In genomic region chr19:40219721-40220276, GRCh38 we compare ENCODE assay signal across 11 cellular contexts. TPM values are rescaled to one million over a fixed set of nuclear protein-coding genes. Genes with fewer than 3 reads are reported as not detected.
DNase-seq lines count a peak whose midpoint lies in the region; ATAC-seq, FAIRE-seq and TF ChIP-seq lines count a peak whose summit lies in the region.
"Had no signal": no experiment of that assay in that cellular context is flagged by ENCODE, and none has a peak within 500 bp of the region (broad histone marks: within the 10 kb centered on the region; RNA-seq: fewer than 3 reads in every experiment).

No MANE protein-coding gene starts in this region.

- WGBS in stomach, 5 donors, result 31 to 43% (median 36%) methylated on average over 8 of the region's 8 CpGs

- peaks cover 22 to 23% of the 10 kb centered on the region in 2 experiments for H3K27me3 ChIP-seq in endothelial cell of umbilical vein (ENCODE audit: control insufficient read depth in 2 of 2, insufficient read depth in 2 of 2, low read length in 2 of 2)
- peaks cover 51 to 67% (median 63%) of the 10 kb centered on the region in 3 donors for H3K27me3 ChIP-seq in gastrocnemius medialis
- H3K27me3 ChIP-seq in stomach, result peaks cover 18 to 95% (median 58%) of the 10 kb centered on the region in 3 donors

- FAIRE-seq in endothelial cell of umbilical vein (lab: Jason Lieb, UNC), result peak; percentile 87

- POLR2A ChIA-PET in activated CD8-positive, alpha-beta T cell treated with anti-CD3 and anti-CD28 coated beads for 36 hours (lab: Charles Lee), result interaction anchor here (0.6 to 1.5 kb wide), 2 partner anchors 11 to 399 kb away, joined by 3 read pairs; no protein-coding TSS in a partner anchor
- POLR2A ChIA-PET in activated CD8-positive, alpha-beta T cell treated with anti-CD3 and anti-CD28 coated beads, Interleukin-2, amount 10 ng/mL, durations not matched to agents 7 days and 5 days (lab: Charles Lee), result no interaction called here
- POLR2A ChIA-PET in endothelial cell of umbilical vein (lab: Charles Lee), result interaction anchor here (0.6 kb wide), 1 partner anchor 21 kb away, joined by 4 read pairs; no protein-coding TSS in a partner anchor

- H3K9me1 ChIP-seq in endothelial cell of umbilical vein (replicated peaks; ENCODE audit: control insufficient read depth, extremely low read depth, insufficient read depth, low read length), result no peaks in the 10 kb centered on the region

- CTCF ChIA-PET in activated CD8-positive, alpha-beta T cell treated with anti-CD3 and anti-CD28 coated beads for 36 hours (lab: Charles Lee), result interaction anchor here (0.6 to 2.7 kb wide), 5 partner anchors 12 to 246 kb away, joined by 3 to 17 read pairs (median 3); no protein-coding TSS in a partner anchor
- CTCF ChIA-PET in activated CD8-positive, alpha-beta T cell treated with anti-CD3 and anti-CD28 coated beads, Interleukin-2, amount 10 ng/mL, durations not matched to agents 7 days and 5 days (lab: Charles Lee), result no interaction called here
- CTCF ChIA-PET in endothelial cell of umbilical vein (lab: Charles Lee), result interaction anchor here (1.6 to 2.7 kb wide), 2 partner anchors 78 to 80 kb away, joined by 3 to 19 read pairs; no protein-coding TSS in a partner anchor

- H3K4me3 Mint-ChIP-seq in activated CD8-positive, alpha-beta T cell treated with anti-CD3 and anti-CD28 coated beads for 36 hours, result no peak overlapping the region
- no peak overlapping the region for H3K4me3 Mint-ChIP-seq in activated CD8-positive, alpha-beta T cell treated with anti-CD3 and anti-CD28 coated beads, Interleukin-2, amount 10 ng/mL, durations not matched to agents 7 days and 5 days
- H3K4me3 Mint-ChIP-seq in stimulated activated naive B cell treated with anti-CD40 and anti-IgM and Interleukin-4, amounts not matched to agents 10 μg/mL and 1 μg/mL and 100 μg/mL, for 72 hours, result no peak overlapping the region

- peak; percentile 31 for ATAC-seq in activated CD8-positive, alpha-beta T cell treated with anti-CD3 and anti-CD28 coated beads for 36 hours
- ATAC-seq in activated CD8-positive, alpha-beta T cell treated with anti-CD3 and anti-CD28 coated beads, Interleukin-2, amount 10 ng/mL, durations not matched to agents 7 days and 5 days, result no peak
- peak; percentile 15 to 33 for ATAC-seq in stimulated activated naive B cell treated with anti-CD40 and anti-IgM and Interleukin-4, amounts not matched to agents 10 μg/mL and 1 μg/mL and 100 μg/mL, for 72 hours (replicated peaks)
- ATAC-seq in gastrocnemius medialis (no peak), GM21360 (IDR thresholded peaks at IDR 0.05; ENCODE audit: unreplicated experiment) (no peak)

- H3K9me3 Mint-ChIP-seq in activated CD8-positive, alpha-beta T cell treated with anti-CD3 and anti-CD28 coated beads for 36 hours, result peaks cover 3% of the 10 kb centered on the region
- no peaks in the 10 kb centered on the region for H3K9me3 Mint-ChIP-seq in activated CD8-positive, alpha-beta T cell treated with anti-CD3 and anti-CD28 coated beads, Interleukin-2, amount 10 ng/mL, durations not matched to agents 7 days and 5 days (ENCODE audit: insufficient read depth)
- H3K9me3 Mint-ChIP-seq in stimulated activated naive B cell treated with anti-CD40 and anti-IgM and Interleukin-4, amounts not matched to agents 10 μg/mL and 1 μg/mL and 100 μg/mL, for 72 hours, result peaks cover 5 to 6% of the 10 kb centered on the region in 2 donors

- peaks cover 52% of the 10 kb centered on the region for H3K27me3 Mint-ChIP-seq in activated CD8-positive, alpha-beta T cell treated with anti-CD3 and anti-CD28 coated beads for 36 hours
- H3K27me3 Mint-ChIP-seq in activated CD8-positive, alpha-beta T cell treated with anti-CD3 and anti-CD28 coated beads, Interleukin-2, amount 10 ng/mL, durations not matched to agents 7 days and 5 days (ENCODE audit: low read depth), result peaks cover 46% of the 10 kb centered on the region
- H3K27me3 Mint-ChIP-seq in stimulated activated naive B cell treated with anti-CD40 and anti-IgM and Interleukin-4, amounts not matched to agents 10 μg/mL and 1 μg/mL and 100 μg/mL, for 72 hours, result peaks cover 43 to 64% of the 10 kb centered on the region in 2 donors

- H3K4me3 ChIP-seq in endothelial cell of umbilical vein (replicated peaks in 1 of 3; ENCODE audit: insufficient read depth in 1 of 3, low read depth in 1 of 3, low read length in 3 of 3) (peak overlapping the region in 1 of 3 experiments; percentile 50), gastrocnemius medialis (no peak overlapping the region), stomach (no peak overlapping the region)

- no peak overlapping the region for H3K27ac Mint-ChIP-seq in activated CD8-positive, alpha-beta T cell treated with anti-CD3 and anti-CD28 coated beads for 36 hours
- H3K27ac Mint-ChIP-seq in activated CD8-positive, alpha-beta T cell treated with anti-CD3 and anti-CD28 coated beads, Interleukin-2, amount 10 ng/mL, durations not matched to agents 7 days and 5 days, result no peak overlapping the region
- no peak overlapping the region for H3K27ac Mint-ChIP-seq in stimulated activated naive B cell treated with anti-CD40 and anti-IgM and Interleukin-4, amounts not matched to agents 10 μg/mL and 1 μg/mL and 100 μg/mL, for 72 hours

- no peak for TF ChIP-seq EP300 in stomach (IDR thresholded peaks at IDR 0.05)

- TF ChIP-seq POLR2A in endothelial cell of umbilical vein (IDR thresholded peaks at IDR 0.05; ENCODE audit: low read depth, low read length) (no peak), gastrocnemius medialis (IDR thresholded peaks at IDR 0.05) (no peak), stomach (IDR thresholded peaks at IDR 0.05) (no peak)

- no peak overlapping the region for H3K9ac ChIP-seq in endothelial cell of umbilical vein (replicated peaks; ENCODE audit: extremely low read depth, insufficient read depth, low read length)

- H3K79me2 ChIP-seq in endothelial cell of umbilical vein (ENCODE audit: control insufficient read depth, insufficient read depth, low read length), result no peaks in the 10 kb centered on the region

- no TSS peak for BruUV-seq in endothelial cell of umbilical vein (replicated peaks; lab: Mats Ljungman, UMichigan)

- H3K36me3 ChIP-seq in endothelial cell of umbilical vein (ENCODE audit: control insufficient read depth in 2 of 2, extremely low read depth in 1 of 2, insufficient read depth in 2 of 2, low read length in 2 of 2) (no peaks in the 10 kb centered on the region), gastrocnemius medialis (no peaks in the 10 kb centered on the region), stomach (no peaks in the 10 kb centered on the region)

- H3K27ac ChIP-seq in endothelial cell of umbilical vein (ENCODE audit: insufficient read depth, low read depth, low read length) (peak overlapping the region; percentile 32), gastrocnemius medialis (no peak overlapping the region), stomach (no peak overlapping the region)

- no peak for TF ChIP-seq CTCF in activated CD8-positive, alpha-beta T cell treated with anti-CD3 and anti-CD28 coated beads for 36 hours (IDR thresholded peaks at IDR 0.05)
- TF ChIP-seq CTCF in endothelial cell of umbilical vein (IDR thresholded peaks at IDR 0.05; ENCODE audit: extremely low read depth in 1 of 2, insufficient read depth in 1 of 2, low read depth in 1 of 2, low read length in 2 of 2) (no peak), gastrocnemius medialis (IDR thresholded peaks at IDR 0.05 in 4 of 5, conservative IDR thresholded peaks at IDR 0.05 in 1 of 5) (no peak), stomach (IDR thresholded peaks at IDR 0.05) (no peak)

- peak overlapping the region; percentile 90 for H3K4me2 ChIP-seq in endothelial cell of umbilical vein (ENCODE audit: insufficient read depth, low read length)

- in situ Hi-C loops in gastrocnemius medialis (cut with MboI; ENCODE audit: low sequenced_read_pairs in 4 of 4), result loop anchor here (5.0 to 25.0 kb wide), 3 partner anchors 77 to 232 kb away; partner anchors contain the start of gene ZNF546 (in 1 of the 4)

- H3K9me3 ChIP-seq in endothelial cell of umbilical vein (replicated peaks; ENCODE audit: control insufficient read depth, insufficient read depth, low read length) (no peaks in the 10 kb centered on the region), gastrocnemius medialis (no peaks in the 10 kb centered on the region), stomach (no peaks in the 10 kb centered on the region)

- intact Hi-C loops in activated CD8-positive, alpha-beta T cell treated with anti-CD3 and anti-CD28 coated beads for 36 hours (cut with micrococcal nuclease), result loop anchor here (5.0 kb wide), 1 partner anchor 82 kb away; no protein-coding TSS in a partner anchor
- intact Hi-C loops in endothelial cell of umbilical vein (cut with micrococcal nuclease), result loop anchor here (5.0 kb wide), 1 partner anchor 62 kb away; no protein-coding TSS in a partner anchor
- intact Hi-C loops in gastrocnemius medialis (cut with DNase I; ENCODE audit: low total_unique reads), result no loop called here
- intact Hi-C loops in stomach (cut with DNase I; ENCODE audit: low total_unique reads), result loop anchor here (5.0 kb wide), 1 partner anchor 82 kb away; no protein-coding TSS in a partner anchor

- dilution Hi-C loops in endothelial cell of umbilical vein (cut with MboI; ENCODE audit: extremely low pct_ligation_motif_present, low sequenced_read_pairs), result no loop called here

- no peaks in the 10 kb centered on the region for H4K20me1 ChIP-seq in endothelial cell of umbilical vein (replicated peaks; ENCODE audit: control insufficient read depth, extremely low read depth, insufficient read depth, low read length)

- DNase-seq in activated CD8-positive, alpha-beta T cell treated with anti-CD3 and anti-CD28 coated beads for 36 hours, result peak; percentile 30
- no peak for DNase-seq in activated CD8-positive, alpha-beta T cell treated with anti-CD3 and anti-CD28 coated beads, Interleukin-2, amount 10 ng/mL, durations not matched to agents 7 days and 5 days
- DNase-seq in NCI-H69 (lab: John Stamatoyannopoulos, UW) (peak; percentile 72), endothelial cell of umbilical vein (ENCODE audit: low read depth, low spot score) (peak; percentile 85), gastrocnemius medialis (no peak), stomach (no peak)
- no peak for DNase-seq in stimulated activated naive B cell treated with anti-CD40 and anti-IgM and Interleukin-4, amounts not matched to agents 10 μg/mL and 1 μg/mL and 100 μg/mL, for 72 hours
- DNase-seq: activated CD4-positive, alpha-beta T cell treated with anti-CD3 and anti-CD28 coated beads, Interleukin-2, amount 50 U/mL, for 1 hour; C1 segment of cervical spinal cord had no signal

- H3K4me1 ChIP-seq in endothelial cell of umbilical vein (ENCODE audit: control insufficient read depth, extremely low read depth, insufficient read depth, low read length), result peaks cover 11% of the 10 kb centered on the region
- peaks cover 0 to 2% of the 10 kb centered on the region in 2 donors for H3K4me1 ChIP-seq in gastrocnemius medialis
- peaks cover 0 to 38% (median 24%) of the 10 kb centered on the region in 4 donors for H3K4me1 ChIP-seq in stomach

- peaks cover 2% of the 10 kb centered on the region for H3K36me3 Mint-ChIP-seq in activated CD8-positive, alpha-beta T cell treated with anti-CD3 and anti-CD28 coated beads for 36 hours (ENCODE audit: low read depth)
- peaks cover 3% of the 10 kb centered on the region for H3K36me3 Mint-ChIP-seq in activated CD8-positive, alpha-beta T cell treated with anti-CD3 and anti-CD28 coated beads, Interleukin-2, amount 10 ng/mL, durations not matched to agents 7 days and 5 days (ENCODE audit: low read depth)
- peaks cover 3 to 7% of the 10 kb centered on the region in 2 donors for H3K36me3 Mint-ChIP-seq in stimulated activated naive B cell treated with anti-CD40 and anti-IgM and Interleukin-4, amounts not matched to agents 10 μg/mL and 1 μg/mL and 100 μg/mL, for 72 hours

- peaks cover 12% of the 10 kb centered on the region for H3K4me1 Mint-ChIP-seq in activated CD8-positive, alpha-beta T cell treated with anti-CD3 and anti-CD28 coated beads for 36 hours (ENCODE audit: low read depth)
- H3K4me1 Mint-ChIP-seq in activated CD8-positive, alpha-beta T cell treated with anti-CD3 and anti-CD28 coated beads, Interleukin-2, amount 10 ng/mL, durations not matched to agents 7 days and 5 days (ENCODE audit: low read depth), result peaks cover 11% of the 10 kb centered on the region
- peaks cover 16 to 41% of the 10 kb centered on the region in 2 donors for H3K4me1 Mint-ChIP-seq in stimulated activated naive B cell treated with anti-CD40 and anti-IgM and Interleukin-4, amounts not matched to agents 10 μg/mL and 1 μg/mL and 100 μg/mL, for 72 hours

- peak overlapping the region; percentile 94 for H2AFZ ChIP-seq in endothelial cell of umbilical vein (ENCODE audit: low read depth, low read length)

RNA-seq across cellular contexts. Expression of gene TTC9B, which starts 1.6 kb away (rescaled TPM):
- total RNA-seq in activated CD8-positive, alpha-beta T cell treated with anti-CD3 and anti-CD28 coated beads for 36 hours, result not detected
- total RNA-seq in activated CD8-positive, alpha-beta T cell treated with anti-CD3 and anti-CD28 coated beads, Interleukin-2, amount 10 ng/mL, durations not matched to agents 7 days and 5 days, result not detected
- total RNA-seq in endothelial cell of umbilical vein, result not detected in 2 replicates
- polyA plus RNA-seq in endothelial cell of umbilical vein, result not detected in 2 replicates
- not detected in 2 replicates for polyA plus RNA-seq in endothelial cell of umbilical vein (2011; cell fraction: cytosol; rRNA removed)
- not detected in 2 replicates for polyA plus RNA-seq in endothelial cell of umbilical vein (2011; cell fraction: nucleus; rRNA removed)
- 0.13 and 0.14 TPM in 2 replicates for polyA plus RNA-seq in endothelial cell of umbilical vein (2012)
- not detected in 2 replicates for polyA minus RNA-seq in endothelial cell of umbilical vein
- not detected for polyA minus RNA-seq in endothelial cell of umbilical vein (2011; cell fraction: cytosol; rRNA and poly(A)+ RNA removed)
- polyA minus RNA-seq in endothelial cell of umbilical vein (2011; cell fraction: nucleus; rRNA and poly(A)+ RNA removed), result not detected in 2 replicates
- not detected for total RNA-seq in gastrocnemius medialis
- total RNA-seq in stomach, result under 1 TPM in 1 of 5 donors, not detected in 4; 0.37 TPM
- under 1 TPM in 1 of 3 donors, not detected in 2; 0.35 TPM for polyA plus RNA-seq in stomach

RNA-seq across cellular contexts. Expression of gene CCNP, which starts 6.7 kb away (rescaled TPM):
- total RNA-seq in activated CD8-positive, alpha-beta T cell treated with anti-CD3 and anti-CD28 coated beads for 36 hours, result not detected
- total RNA-seq in activated CD8-positive, alpha-beta T cell treated with anti-CD3 and anti-CD28 coated beads, Interleukin-2, amount 10 ng/mL, durations not matched to agents 7 days and 5 days, result under 1 TPM; 0.39 to 0.68 TPM
- not detected in 2 replicates for total RNA-seq in endothelial cell of umbilical vein
- polyA plus RNA-seq in endothelial cell of umbilical vein, result 0.10 TPM in 1 of 2 replicates, not detected in the other
- not detected in 2 replicates for polyA plus RNA-seq in endothelial cell of umbilical vein (2011; cell fraction: cytosol; rRNA removed)
- 0.41 and 0.42 TPM in 2 replicates for polyA plus RNA-seq in endothelial cell of umbilical vein (2011; cell fraction: nucleus; rRNA removed)
- not detected in 2 replicates for polyA plus RNA-seq in endothelial cell of umbilical vein (2012)
- 0.15 TPM in 1 of 2 replicates, not detected in the other for polyA minus RNA-seq in endothelial cell of umbilical vein
- polyA minus RNA-seq in endothelial cell of umbilical vein (2011; cell fraction: cytosol; rRNA and poly(A)+ RNA removed), result not detected
- polyA minus RNA-seq in endothelial cell of umbilical vein (2011; cell fraction: nucleus; rRNA and poly(A)+ RNA removed), result not detected in 2 replicates
- not detected for total RNA-seq in gastrocnemius medialis
- not detected for total RNA-seq in stomach
- under 1 TPM in 2 of 3 donors, not detected in 1; 0.19 to 0.48 TPM for polyA plus RNA-seq in stomach
- total RNA-seq: mononuclear cell had no signal

RNA-seq across cellular contexts. Expression of gene MAP3K10, which starts 28.6 kb away (rescaled TPM):
- 10 to 100 TPM; 11.3 to 12.6 TPM for total RNA-seq in activated CD8-positive, alpha-beta T cell treated with anti-CD3 and anti-CD28 coated beads for 36 hours
- total RNA-seq in activated CD8-positive, alpha-beta T cell treated with anti-CD3 and anti-CD28 coated beads, Interleukin-2, amount 10 ng/mL, durations not matched to agents 7 days and 5 days, result 10 to 100 TPM; 16.2 to 18.4 TPM
- total RNA-seq in endothelial cell of umbilical vein (16.5 and 19.4 TPM in 2 replicates), gastrocnemius medialis (10 to 100 TPM; 16.4 to 25.8 (median 21.6) TPM), stomach (10 to 100 TPM in 4 of 5 donors, 1 to 10 TPM in 1; 8.8 to 34.5 (median 15.2) TPM)
- polyA plus RNA-seq in endothelial cell of umbilical vein (6.3 and 7.7 TPM in 2 replicates), stomach (10 to 100 TPM in 1 of 3 donors, 1 to 10 TPM in 2; 5.2 to 18.3 (median 6.1) TPM)
- polyA plus RNA-seq in endothelial cell of umbilical vein (2011; cell fraction: cytosol; rRNA removed), result 3.4 and 5.2 TPM in 2 replicates
- 21.3 and 22.1 TPM in 2 replicates for polyA plus RNA-seq in endothelial cell of umbilical vein (2011; cell fraction: nucleus; rRNA removed)
- polyA plus RNA-seq in endothelial cell of umbilical vein (2012), result 6.6 and 9.7 TPM in 2 replicates
- polyA minus RNA-seq in endothelial cell of umbilical vein, result 7.1 and 7.5 TPM in 2 replicates
- 6.2 TPM for polyA minus RNA-seq in endothelial cell of umbilical vein (2011; cell fraction: cytosol; rRNA and poly(A)+ RNA removed)
- polyA minus RNA-seq in endothelial cell of umbilical vein (2011; cell fraction: nucleus; rRNA and poly(A)+ RNA removed), result 11.0 and 17.9 TPM in 2 replicates

Comparison
In these comparisons a context has a peak if more than half of its experiments do, and no peak if none do; other contexts are left out.
1. ATAC-seq: peak in activated CD8-positive, alpha-beta T cell treated with anti-CD3 and anti-CD28 coated beads for 36 hours (single experiment) and stimulated activated naive B cell treated with anti-CD40 and anti-IgM and Interleukin-4, amounts not matched to agents 10 μg/mL and 1 μg/mL and 100 μg/mL, for 72 hours (2 of 2); none in activated CD8-positive, alpha-beta T cell treated with anti-CD3 and anti-CD28 coated beads, Interleukin-2, amount 10 ng/mL, durations not matched to agents 7 days and 5 days (single experiment), gastrocnemius medialis (0 of 2) and GM21360 (single experiment).
2. DNase-seq: peak in activated CD8-positive, alpha-beta T cell treated with anti-CD3 and anti-CD28 coated beads for 36 hours (single experiment), NCI-H69 (single experiment) and endothelial cell of umbilical vein (single experiment); none in activated CD8-positive, alpha-beta T cell treated with anti-CD3 and anti-CD28 coated beads, Interleukin-2, amount 10 ng/mL, durations not matched to agents 7 days and 5 days (single experiment), stimulated activated naive B cell treated with anti-CD40 and anti-IgM and Interleukin-4, amounts not matched to agents 10 μg/mL and 1 μg/mL and 100 μg/mL, for 72 hours (single experiment), gastrocnemius medialis (0 of 2) and stomach (single experiment).